18 cellular contexts compared by ENCODE assay signal in the genomic region with DNA sequence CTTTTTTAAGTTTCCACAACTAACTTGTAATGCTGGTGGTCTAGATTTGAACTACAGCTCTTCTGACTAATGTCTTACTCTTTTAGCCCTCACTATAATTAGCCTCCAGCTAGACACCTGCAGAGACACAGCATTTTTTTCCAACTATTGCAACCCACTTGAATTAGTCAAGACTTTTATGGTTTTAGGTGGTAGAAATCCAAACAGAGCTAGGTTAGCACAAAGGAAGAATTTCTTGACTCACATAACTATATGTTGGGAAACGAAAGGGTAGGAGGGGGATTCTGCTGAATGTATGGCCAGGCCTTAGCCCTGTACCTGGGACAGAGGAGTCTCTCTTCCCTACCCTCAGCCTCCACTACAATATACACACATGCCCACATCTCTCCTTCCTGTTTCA.
"Had no signal": no experiment of that assay in that cellular context is flagged by ENCODE, and none has a peak within 500 bp of the region (broad histone marks: within the 10 kb centered on the region; RNA-seq: fewer than 3 reads in every experiment).

No MANE protein-coding gene starts in this region.

- H3K4me3 Mint-ChIP-seq: activated CD4-positive, alpha-beta T cell treated with anti-CD3 and anti-CD28 coated beads, Interleukin-2, amount 10 ng/mL, durations not matched to agents 7 days and 5 days; activated T-cell treated with anti-CD3 and anti-CD28 coated beads, Interleukin-2, amount 50 U/mL, for 72 hours; natural killer cell; type B pancreatic cell had no signal

- H3K36me3 Mint-ChIP-seq: activated naive CD4-positive, alpha-beta T cell treated with anti-CD3 and anti-CD28 coated beads, Interleukin-2, amount 50 U/mL, for 72 hours; natural killer cell; type B pancreatic cell had no signal

- H3K27ac Mint-ChIP-seq: activated CD4-positive, alpha-beta T cell treated with anti-CD3 and anti-CD28 coated beads, Interleukin-2, amount 10 ng/mL, durations not matched to agents 7 days and 5 days; activated naive CD4-positive, alpha-beta T cell treated with anti-CD3 and anti-CD28 coated beads, Interleukin-2, amount 50 U/mL, for 72 hours; activated T-cell treated with anti-CD3 and anti-CD28 coated beads, Interleukin-2, amount 50 U/mL, for 72 hours; natural killer cell; type B pancreatic cell had no signal

- H3K4me1 Mint-ChIP-seq: activated CD4-positive, alpha-beta T cell treated with anti-CD3 and anti-CD28 coated beads, Interleukin-2, amount 10 ng/mL, durations not matched to agents 7 days and 5 days; natural killer cell had no signal

- H3K36me3 ChIP-seq: brain microvascular endothelial cell, neutrophil had no signal

- ATAC-seq: activated naive CD4-positive, alpha-beta T cell treated with anti-CD3 and anti-CD28 coated beads, Interleukin-2, amount 50 U/mL, for 72 hours; activated T-cell treated with anti-CD3 and anti-CD28 coated beads, Interleukin-2, amount 50 U/mL, for 72 hours; left ventricle myocardium superior; natural killer cell; stimulated activated naive CD8-positive, alpha-beta T cell treated with anti-CD3 and anti-CD28 coated beads, Interleukin-15, Interleukin-2, amounts not matched to agents 100 U/mL and 50 U/mL, for 24 hours had no signal

- H3K27me3 Mint-ChIP-seq: activated CD4-positive, alpha-beta T cell treated with anti-CD3 and anti-CD28 coated beads, Interleukin-2, amount 10 ng/mL, durations not matched to agents 7 days and 5 days; type B pancreatic cell had no signal

- H3K27me3 ChIP-seq: brain microvascular endothelial cell, neutrophil had no signal

- FAIRE-seq: kidney, small intestine had no signal

- H3K9me3 ChIP-seq: neutrophil had no signal

- H3K27ac ChIP-seq: brain microvascular endothelial cell, neutrophil had no signal

- DNase-seq: activated CD4-positive, alpha-beta T cell treated with anti-CD3 and anti-CD28 coated beads, Interleukin-2, amount 10 ng/mL, durations not matched to agents 7 days and 5 days; activated CD8-positive, alpha-beta memory T cell treated with anti-CD3 and anti-CD28 coated beads, Interleukin-2, amount 50 U/mL, for 48 hours; activated gamma-delta T cell; activated T-cell treated with anti-CD3 and anti-CD28 coated beads, Interleukin-2, amount 50 U/mL, for 72 hours; amniotic stem cell; brain microvascular endothelial cell; dermis blood vessel endothelial cell; erythroblast; hippocampal formation; kidney; left ventricle myocardium superior; mesenchymal stem cell; natural killer cell; small intestine; stimulated activated naive CD8-positive, alpha-beta T cell treated with anti-CD3 and anti-CD28 coated beads, Interleukin-15, Interleukin-2, amounts not matched to agents 100 U/mL and 50 U/mL, for 24 hours had no signal
